Comparison of ENCODE assay signal across 17 cellular contexts in genomic region chr4:182276214-182277109, GRCh38. TPM values are rescaled to one million over a fixed set of nuclear protein-coding genes. Genes with fewer than 3 reads are reported as not detected.
"Had no signal": no experiment of that assay in that cellular context is flagged by ENCODE, and none has a peak within 500 bp of the region (broad histone marks: within the 10 kb centered on the region; RNA-seq: fewer than 3 reads in every experiment).

No MANE protein-coding gene starts in this region.

- H3K4me1 ChIP-seq: adrenal gland, lower lobe of right lung, right atrium auricular region, transverse colon had no signal

- H3K36me3 ChIP-seq: adrenal gland, lower lobe of right lung, right atrium auricular region, transverse colon had no signal

- H3K27ac ChIP-seq: adrenal gland, lower lobe of right lung, right atrium auricular region, transverse colon had no signal

- H3K27ac Mint-ChIP-seq: activated B cell treated with CpG ODN at 0.5 μM for 24 hours; activated CD4-positive, alpha-beta T cell treated with anti-CD3 and anti-CD28 coated beads, Interleukin-2, amount 10 ng/mL, durations not matched to agents 7 days and 5 days; activated T-helper 17 cell treated with anti-CD3 and anti-CD28 coated beads, Interleukin-2, amount 50 U/mL, for 72 hours; naive thymus-derived CD4-positive, alpha-beta T cell; stimulated activated memory B cell treated with anti-CD40 and anti-IgM and Interleukin-4, amounts not matched to agents 10 μg/mL and 1 μg/mL and 100 μg/mL, for 72 hours had no signal

- H3K27me3 ChIP-seq: adrenal gland, right atrium auricular region, transverse colon had no signal

- H3K27me3 Mint-ChIP-seq: activated B cell treated with CpG ODN at 0.5 μM for 24 hours; activated CD4-positive, alpha-beta T cell treated with anti-CD3 and anti-CD28 coated beads, Interleukin-2, amount 10 ng/mL, durations not matched to agents 7 days and 5 days; brain; stimulated activated memory B cell treated with anti-CD40 and anti-IgM and Interleukin-4, amounts not matched to agents 10 μg/mL and 1 μg/mL and 100 μg/mL, for 72 hours had no signal

- H3K9me3 ChIP-seq: adrenal gland, lower lobe of right lung, right atrium auricular region, transverse colon had no signal

- ATAC-seq: activated T-helper 17 cell treated with anti-CD3 and anti-CD28 coated beads, Interleukin-2, amount 50 U/mL, for 72 hours; lower lobe of right lung; naive thymus-derived CD4-positive, alpha-beta T cell; stimulated activated memory B cell treated with anti-CD40 and anti-IgM and Interleukin-4, amounts not matched to agents 10 μg/mL and 1 μg/mL and 100 μg/mL, for 72 hours had no signal

- H3K9me3 Mint-ChIP-seq: activated CD4-positive, alpha-beta T cell treated with anti-CD3 and anti-CD28 coated beads, Interleukin-2, amount 10 ng/mL, durations not matched to agents 7 days and 5 days; stimulated activated memory B cell treated with anti-CD40 and anti-IgM and Interleukin-4, amounts not matched to agents 10 μg/mL and 1 μg/mL and 100 μg/mL, for 72 hours had no signal

- H3K4me3 ChIP-seq: adrenal gland, lower lobe of right lung, right atrium auricular region, transverse colon had no signal

- H3K36me3 Mint-ChIP-seq: naive thymus-derived CD4-positive, alpha-beta T cell; stimulated activated memory B cell treated with anti-CD40 and anti-IgM and Interleukin-4, amounts not matched to agents 10 μg/mL and 1 μg/mL and 100 μg/mL, for 72 hours had no signal

- H3K4me1 Mint-ChIP-seq: activated B cell treated with CpG ODN at 0.5 μM for 24 hours; activated CD4-positive, alpha-beta T cell treated with anti-CD3 and anti-CD28 coated beads, Interleukin-2, amount 10 ng/mL, durations not matched to agents 7 days and 5 days; activated T-helper 17 cell treated with anti-CD3 and anti-CD28 coated beads, Interleukin-2, amount 50 U/mL, for 72 hours; naive thymus-derived CD4-positive, alpha-beta T cell; stimulated activated memory B cell treated with anti-CD40 and anti-IgM and Interleukin-4, amounts not matched to agents 10 μg/mL and 1 μg/mL and 100 μg/mL, for 72 hours had no signal

- DNase-seq: activated B cell treated with CpG ODN at 0.5 μM for 24 hours; activated CD4-positive, alpha-beta T cell treated with anti-CD3 and anti-CD28 coated beads, Interleukin-2, amount 10 ng/mL, durations not matched to agents 7 days and 5 days; activated CD8-positive, alpha-beta memory T cell treated with anti-CD3 and anti-CD28 coated beads for 24 hours; activated naive CD4-positive, alpha-beta T cell treated with anti-CD3 and anti-CD28 coated beads, Interleukin-2, amount 50 U/mL, for 16 hours; activated T-cell treated with anti-CD3 and anti-CD28 coated beads for 4 hours; adrenal gland; cerebellar nuclear complex; lower lobe of right lung; naive thymus-derived CD4-positive, alpha-beta T cell; posterior cingulate gyrus; transverse colon had no signal

- H3K4me3 Mint-ChIP-seq: activated B cell treated with CpG ODN at 0.5 μM for 24 hours; activated CD4-positive, alpha-beta T cell treated with anti-CD3 and anti-CD28 coated beads, Interleukin-2, amount 10 ng/mL, durations not matched to agents 7 days and 5 days; activated T-helper 17 cell treated with anti-CD3 and anti-CD28 coated beads, Interleukin-2, amount 50 U/mL, for 72 hours; brain; naive thymus-derived CD4-positive, alpha-beta T cell; stimulated activated memory B cell treated with anti-CD40 and anti-IgM and Interleukin-4, amounts not matched to agents 10 μg/mL and 1 μg/mL and 100 μg/mL, for 72 hours had no signal

RNA-seq across cellular contexts. Expression of gene TENM3, which starts 33.3 kb away (rescaled TPM):
- total RNA-seq: activated B cell treated with CpG ODN at 0.5 μM for 24 hours; activated CD4-positive, alpha-beta T cell treated with anti-CD3 and anti-CD28 coated beads, Interleukin-2, amount 10 ng/mL, durations not matched to agents 7 days and 5 days; activated T-helper 17 cell treated with anti-CD3 and anti-CD28 coated beads, Interleukin-2, amount 50 U/mL, for 72 hours; mononuclear cell; naive thymus-derived CD4-positive, alpha-beta T cell; T-helper 1 cell treated with Interleukin-12 subunit alpha and Interleukin-12 subunit beta and Interleukin-4 antibody, amounts not matched to agents 30 ng/mL and 1 ng/mL, for 36 hours had no signal
- polyA plus RNA-seq: naive thymus-derived CD4-positive, alpha-beta T cell had no signal
